ENCODE assay signal across 8 cellular contexts in genomic region chr20:44714701-44715494, GRCh38. TPM values are rescaled to one million over a fixed set of nuclear protein-coding genes. Genes with fewer than 3 reads are reported as not detected.
DNase-seq lines count a peak whose midpoint lies in the region; ATAC-seq and TF ChIP-seq lines count a peak whose summit lies in the region.

TSS of gene CCN5 (plus strand) at chr20:44715369. CDS start at chr20:44715391, 22 bp downstream.

- ATAC-seq in HG02571 (IDR thresholded peaks at IDR 0.05; ENCODE audit: unreplicated experiment) (no peak), GM19397 (IDR thresholded peaks at IDR 0.05; ENCODE audit: unreplicated experiment) (no peak), HG02973 (IDR thresholded peaks at IDR 0.05; ENCODE audit: unreplicated experiment) (no peak)

- no peak within 1 kb of the TSS for H2AFZ ChIP-seq in fibroblast of lung (ENCODE audit: low read length)

- H4K20me1 ChIP-seq in fibroblast of lung (ENCODE audit: control insufficient read depth, extremely low read depth, insufficient read depth, low read length): no peaks in the 10 kb centered on the region

- peaks cover 10% of the 10 kb centered on the region for H3K27me3 ChIP-seq in fibroblast of lung (ENCODE audit: control insufficient read depth, insufficient read depth, low read length)
- H3K27me3 ChIP-seq in ovary: no peaks in the 10 kb centered on the region

- TF ChIP-seq CTCF in fibroblast of lung (conservative IDR thresholded peaks at IDR 0.05 in 1 of 2, IDR thresholded peaks at IDR 0.05 in 1 of 2; ENCODE audit: low read depth in 1 of 2, low read length in 2 of 2) (no peak), ovary (IDR thresholded peaks at IDR 0.05) (no peak)

- DNase-seq in GM03348 (ENCODE audit: low spot score) (peak; percentile 90), RPMI7951 (ENCODE audit: low read depth) (peak; percentile 90), fibroblast of lung (ENCODE audit: low read depth in 2 of 2) (peak; percentile 76 to 92), ovary (peak; percentile 87 to 97 (median 95)), SHP77 treated with DMSO at 0.1 percent for 48 hours (lab: John Stamatoyannopoulos, UW) (no peak)

- peak within 1 kb of the TSS in 2 of 4 experiments; percentile 15 to 49 for H3K4me3 ChIP-seq in fibroblast of lung (replicated peaks in 1 of 4; ENCODE audit: control extremely low read depth in 1 of 4, insufficient read depth in 1 of 4, low read depth in 3 of 4, low read length in 4 of 4)
- H3K4me3 ChIP-seq in ovary: peak within 1 kb of the TSS; percentile 15

- H3K4me1 ChIP-seq in fibroblast of lung (ENCODE audit: control insufficient read depth, extremely low read depth, insufficient read depth, low read length): peaks cover 18% of the 10 kb centered on the region
- H3K4me1 ChIP-seq in ovary (ENCODE audit: insufficient read depth): peaks cover 32% of the 10 kb centered on the region

- no peaks in the 10 kb centered on the region for H3K79me2 ChIP-seq in fibroblast of lung (ENCODE audit: control insufficient read depth, insufficient read depth, low read length)

- H3K9ac ChIP-seq in fibroblast of lung (ENCODE audit: insufficient read depth, low read length): no peak within 1 kb of the TSS

- H3K27ac ChIP-seq in fibroblast of lung (ENCODE audit: insufficient read depth, low read length): no peak within 1 kb of the TSS
- H3K27ac ChIP-seq in ovary: peak within 1 kb of the TSS; percentile 17 to 78

- no peak for TF ChIP-seq EP300 in ovary (IDR thresholded peaks at IDR 0.05)

- H3K9me3 ChIP-seq in fibroblast of lung (ENCODE audit: control insufficient read depth, insufficient read depth, low read depth, low read length) (no peaks in the 10 kb centered on the region), ovary (no peaks in the 10 kb centered on the region)

- TF ChIP-seq POLR2A in ovary (IDR thresholded peaks at IDR 0.05): no peak

- H3K36me3 ChIP-seq in fibroblast of lung (ENCODE audit: control insufficient read depth, insufficient read depth, low read length) (no peaks in the 10 kb centered on the region), ovary (no peaks in the 10 kb centered on the region)

- WGBS in ovary, 3 donors: 9 to 24% (median 19%) methylated on average over 28 of the region's 28 CpGs

- intact Hi-C loops in ovary (cut with DNase I): no loop called here

- H3K4me2 ChIP-seq in fibroblast of lung (ENCODE audit: extremely low read depth, insufficient read depth, low read length): peak within 1 kb of the TSS; percentile 71

RNA-seq across cellular contexts. Expression of gene CCN5, which starts in this region (rescaled TPM):
- total RNA-seq in RPMI7951 (2014; rRNA removed; shearing (Covaris generic)): not detected in 2 replicates
- total RNA-seq in fibroblast of lung (21.1 and 31.4 TPM in 2 replicates), ovary (100 to 1,000 TPM in 4 of 7 donors, 10 to 100 TPM in 3; 47.4 to 296 (median 148) TPM)
- polyA plus RNA-seq in fibroblast of lung (1.6 and 122 TPM in 2 replicates), ovary (100 to 1,000 TPM; 183 to 196 TPM)
- 2.8 and 173 TPM in 2 replicates for polyA plus RNA-seq in fibroblast of lung (2012)
- 84.6 TPM in 1 of 2 replicates, not detected in the other for polyA minus RNA-seq in fibroblast of lung (ENCODE audit: low replicate concordance)

Comparison
In these comparisons a context has a peak if more than half of its experiments do, and no peak if none do; other contexts are left out.
1. RNA of gene CCN5 (total RNA-seq): 47.4 to 296 TPM in ovary and 21.1 to 31.4 TPM in fibroblast of lung; not detected in RPMI7951; every median in the first group is over 10 times any median in the second.
2. Peak in DNase-seq in RPMI7951; RNA of the gene not detected or under 1 TPM.